8 cellular contexts compared by ENCODE assay signal in the genomic region with DNA sequence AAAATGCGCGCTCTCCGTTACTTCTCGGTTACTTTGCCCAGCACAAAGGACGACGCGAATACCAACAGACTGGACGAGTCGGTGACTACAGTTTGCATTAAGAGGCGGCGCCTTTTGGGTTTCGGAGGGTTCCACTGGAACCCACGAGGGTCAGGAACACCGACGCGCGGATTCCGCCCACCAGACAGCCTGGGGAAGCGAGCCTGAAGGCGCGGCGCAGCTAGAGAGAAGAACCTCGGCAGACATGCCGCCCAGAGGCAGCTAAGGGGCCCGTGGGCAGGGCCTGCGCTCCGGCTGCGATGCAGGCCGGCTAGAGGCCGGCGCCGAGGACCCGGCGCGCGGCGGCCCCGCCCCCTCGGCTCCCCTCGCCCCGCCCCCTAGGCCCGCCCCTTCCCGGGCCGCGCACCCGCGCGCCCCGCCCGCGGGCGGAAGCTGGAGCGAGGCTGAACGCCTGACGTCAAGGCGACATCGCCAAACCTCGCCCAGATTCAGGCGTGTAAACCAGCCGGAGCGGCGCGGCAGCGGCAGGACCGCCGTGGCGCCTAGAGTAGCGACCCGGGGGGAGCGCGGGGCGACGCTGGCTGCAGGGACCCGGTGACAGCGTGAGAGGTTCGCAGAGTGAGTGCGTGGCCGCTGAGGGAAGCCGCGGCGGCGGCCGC. TPM values are rescaled to one million over a fixed set of nuclear protein-coding genes. Genes with fewer than 3 reads are reported as not detected.
A peak's percentile ranks its signal among the peaks of the same experiment; 100 is the strongest.
DNase-seq lines count a peak whose midpoint lies in the region; ATAC-seq and TF ChIP-seq lines count a peak whose summit lies in the region.

A gene (plus strand): TSS at position 465 of the 659 bp plus-strand sequence. CDS start 37,826 bp downstream, outside the sequence.

- ATAC-seq in foreskin keratinocyte = peak; percentile 90

- peak within 1 kb of the TSS; percentile 95 for H3K4me3 Mint-ChIP-seq in neural progenitor cell

- H3K27ac ChIP-seq in foreskin keratinocyte (peak within 1 kb of the TSS; percentile 92), neural progenitor cell (peak within 1 kb of the TSS; percentile 99), stomach smooth muscle (ENCODE audit: low read length) (peak within 1 kb of the TSS; percentile 93)

- H3K27me3 ChIP-seq in HAP-1 (ENCODE audit: low read depth) (no peaks in the 10 kb centered on the region), MG63 (no peaks in the 10 kb centered on the region), foreskin keratinocyte (no peaks in the 10 kb centered on the region), neural progenitor cell (no peaks in the 10 kb centered on the region), stomach smooth muscle (ENCODE audit: control insufficient read depth in 1 of 2, insufficient read depth in 2 of 2, low read length in 2 of 2) (no peaks in the 10 kb centered on the region)

- H3K4me1 Mint-ChIP-seq in neural progenitor cell = peaks cover 43% of the 10 kb centered on the region

- H3K36me3 ChIP-seq in HAP-1 (replicated peaks) (no peaks in the 10 kb centered on the region; the same call in 1 of the 2 replicates), MG63 (peaks cover 16% of the 10 kb centered on the region), neural progenitor cell (peaks cover 6% of the 10 kb centered on the region), stomach smooth muscle (ENCODE audit: control insufficient read depth in 2 of 2, insufficient read depth in 2 of 2, low read length in 2 of 2) (no peaks in the 10 kb centered on the region)

- peak within 1 kb of the TSS; percentile 86 for H3K9ac ChIP-seq in neural progenitor cell
- peak within 1 kb of the TSS; percentile 91 to 93 for H3K9ac ChIP-seq in stomach smooth muscle (ENCODE audit: low read length in 2 of 2)

- peak within 1 kb of the TSS; percentile 99 for H3K4me2 ChIP-seq in neural progenitor cell

- peaks cover 44% of the 10 kb centered on the region for H3K79me2 ChIP-seq in neural progenitor cell (ENCODE audit: low read depth)

- H2AFZ ChIP-seq in neural progenitor cell (replicated peaks) = peak within 1 kb of the TSS; percentile 92

- peaks cover 4% of the 10 kb centered on the region for H3K27me3 Mint-ChIP-seq in neural progenitor cell (ENCODE audit: insufficient read depth, low read depth)

- H3K4me1 ChIP-seq in HAP-1 (peaks cover 29% of the 10 kb centered on the region), foreskin keratinocyte (peaks cover 20% of the 10 kb centered on the region), neural progenitor cell (peaks cover 42% of the 10 kb centered on the region), stomach smooth muscle (ENCODE audit: control insufficient read depth, insufficient read depth, low read length) (peaks cover 14% of the 10 kb centered on the region)

- DNase-seq in G401 (ENCODE audit: low spot score) (peak; percentile 92), HAP-1 (ENCODE audit: low spot score in 2 of 2) (peak; percentile 78 to 89), MG63 (peak; percentile 86), SIG-M5 (lab: John Stamatoyannopoulos, UW) (peak; percentile 21), foreskin keratinocyte (peak; percentile 57 to 78), neural progenitor cell (ENCODE audit: low spot score) (peak; percentile 95)
- peak; percentile 82 for DNase-seq in activated gamma-delta T cell treated with anti-CD3 and anti-CD28 coated beads, Interleukin-2, amount 50 U/mL, for 16 hours (ENCODE audit: low read depth)

- in situ Hi-C loops in G401 (cut with HindIII; ENCODE audit: low sequenced_read_pairs) = no loop called here
- in situ Hi-C loops in HAP-1 (cut with MboI; ENCODE audit: low sequenced_read_pairs) = no loop called here

- peaks cover 14% of the 10 kb centered on the region for H3K36me3 Mint-ChIP-seq in neural progenitor cell

- H3K27ac Mint-ChIP-seq in neural progenitor cell = peak within 1 kb of the TSS; percentile 99

- peak within 1 kb of the TSS; percentile 71 for H3K4me3 ChIP-seq in HAP-1
- H3K4me3 ChIP-seq in MG63 = peak within 1 kb of the TSS; percentile 93
- H3K4me3 ChIP-seq in neural progenitor cell = peak within 1 kb of the TSS; percentile 94
- H3K4me3 ChIP-seq in stomach smooth muscle (ENCODE audit: low read length in 2 of 2) = peak within 1 kb of the TSS; percentile 80 to 90

- H3K9me3 ChIP-seq in HAP-1 (no peaks in the 10 kb centered on the region), MG63 (no peaks in the 10 kb centered on the region), neural progenitor cell (ENCODE audit: low read depth) (no peaks in the 10 kb centered on the region), stomach smooth muscle (ENCODE audit: control insufficient read depth in 2 of 2, low read length in 2 of 2) (no peaks in the 10 kb centered on the region)

- H3K9me3 Mint-ChIP-seq in neural progenitor cell = no peaks in the 10 kb centered on the region

- peaks cover 38% of the 10 kb centered on the region for H4K20me1 ChIP-seq in neural progenitor cell (ENCODE audit: low read depth)

- H3F3A ChIP-seq in neural progenitor cell (ENCODE audit: low read depth) = peaks cover 36% of the 10 kb centered on the region

- TF ChIP-seq CTCF in foreskin keratinocyte (conservative IDR thresholded peaks at IDR 0.05) = no peak
- no peak for TF ChIP-seq CTCF in neural progenitor cell (IDR thresholded peaks at IDR 0.05)

RNA-seq across cellular contexts. Expression of the gene that starts here (rescaled TPM):
- total RNA-seq in G401 (2014; rRNA removed; shearing (Covaris generic)) = 97.5 and 103 TPM in 2 replicates
- total RNA-seq in MG63 (2014; rRNA removed; shearing (Covaris generic); ENCODE audit: low replicate concordance) = 94.7 and 294 TPM in 2 replicates
- total RNA-seq in foreskin keratinocyte (173 and 175 TPM in 2 replicates), neural progenitor cell (ENCODE audit: low replicate concordance) (134 and 252 TPM in 2 replicates)
- polyA plus RNA-seq in foreskin keratinocyte = 118 and 129 TPM in 2 replicates

Comparison
In these comparisons a context has a peak if more than half of its experiments do, and no peak if none do; other contexts are left out.
1. Peak in every context shown above with its lines: DNase-seq, ATAC-seq, H3K4me3 ChIP-seq and H3K27ac ChIP-seq.
2. DNase-seq: peak in every context shown above with its lines; median percentile 95 in neural progenitor cell; 92 in G401; 86 in MG63; 84 in HAP-1; 82 in activated gamma-delta T cell treated with anti-CD3 and anti-CD28 coated beads, Interleukin-2, amount 50 U/mL, for 16 hours; 68 in foreskin keratinocyte; 21 in SIG-M5.